ENCODE assay signal across 9 cellular contexts in the genomic region with DNA sequence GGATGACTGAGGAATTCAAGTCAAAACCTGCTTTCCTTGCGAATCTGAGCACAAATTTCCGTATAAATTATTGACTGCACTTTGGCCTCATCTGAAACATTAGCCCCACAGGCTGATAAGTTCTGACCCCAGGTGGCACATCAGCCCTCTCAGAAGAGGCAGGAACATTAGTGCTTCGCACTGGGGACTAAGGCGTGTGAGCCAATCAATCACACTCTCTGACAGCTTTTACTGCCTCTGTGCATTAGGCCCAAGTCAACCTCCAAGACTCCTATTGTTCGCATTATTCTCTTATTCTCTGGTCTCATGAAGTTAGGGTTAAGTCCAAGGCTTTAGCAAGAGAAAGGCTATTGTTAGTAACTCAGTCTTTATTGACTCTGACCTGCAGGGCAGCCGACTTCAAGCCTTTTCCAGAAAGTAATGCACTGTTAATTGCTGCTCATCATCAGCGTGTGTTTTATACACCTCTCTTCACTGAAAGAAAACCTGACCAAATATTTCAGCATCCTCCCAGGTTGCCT.
DNase-seq lines count a peak whose midpoint lies in the region; ATAC-seq and TF ChIP-seq lines count a peak whose summit lies in the region.
"Had no signal": no experiment of that assay in that cellular context is flagged by ENCODE, and none has a peak within 500 bp of the region (broad histone marks: within the 10 kb centered on the region; RNA-seq: fewer than 3 reads in every experiment).

No MANE protein-coding gene starts in this region.

- peak overlapping the region; percentile 41 to 75 (median 47) for H3K27ac ChIP-seq in right lobe of liver

- H3K27me3 Mint-ChIP-seq in WTC11 (ENCODE audit: low read depth) = peaks cover 13% of the 10 kb centered on the region

- intact Hi-C loops in right lobe of liver (cut with DNase I) (loop anchor here in 1 of 2 donors (5.0 kb wide), 1 partner anchor 80 kb away; no protein-coding TSS in a partner anchor), head of caudate nucleus (cut with DNase I) (no loop called here)

- no peak for TF ChIP-seq POLR2A in right lobe of liver (IDR thresholded peaks at IDR 0.05)

- H3K9me3 Mint-ChIP-seq in WTC11 = no peaks in the 10 kb centered on the region

- no peaks in the 10 kb centered on the region for H3K27me3 ChIP-seq in right lobe of liver
- H3K27me3 ChIP-seq: ascending aorta had no signal

- peak overlapping the region; percentile 26 for H3K27ac Mint-ChIP-seq in WTC11

- H3K4me3 Mint-ChIP-seq in WTC11 = peak overlapping the region; percentile 39; the same call in 1 of the 2 replicates

- DNase-seq in ACHN (peak; percentile 56), NCI-H1417 treated with DMSO at 0.1 percent for 48 hours (lab: John Stamatoyannopoulos, UW) (peak; percentile 53), WTC11 (ENCODE audit: low spot score) (no peak), right lobe of liver (no peak), GM19240 (ENCODE audit: insufficient read length, low spot score) (no peak), head of caudate nucleus (no peak), GDM1 (lab: John Stamatoyannopoulos, UW) (no peak)

- in situ Hi-C loops in ACHN (cut with HindIII; ENCODE audit: low pct_ligation_motif_present, low pct_unique_long_range_greater_than_20kb, low sequenced_read_pairs) = no loop called here

- POLR2A ChIA-PET in WTC11 (lab: Charles Lee) = no interaction called here

- WGBS in right lobe of liver (ENCODE audit: insufficient coverage, low coverage, low lambda C conversion rate, missing lambda C conversion rate) = 46% methylated on average over 7 of the region's 7 CpGs

- H3K36me3 ChIP-seq in right lobe of liver = no peaks in the 10 kb centered on the region
- H3K36me3 ChIP-seq: ascending aorta had no signal

- TF ChIP-seq CTCF in WTC11 (IDR thresholded peaks at IDR 0.05) (no peak), right lobe of liver (IDR thresholded peaks at IDR 0.05) (no peak)

- CTCF ChIA-PET in WTC11 (lab: Charles Lee) = no interaction called here

- H3K4me3 ChIP-seq in right lobe of liver = no peak overlapping the region
- H3K4me3 ChIP-seq: ascending aorta had no signal

- H3K36me3 Mint-ChIP-seq in WTC11 = no peaks in the 10 kb centered on the region

- H3K9me3 ChIP-seq in right lobe of liver = no peaks in the 10 kb centered on the region
- H3K9me3 ChIP-seq: ascending aorta had no signal

- peak; percentile 9; the same call in 1 of the 2 replicates for ATAC-seq in WTC11
- peak; percentile 30 to 57 (median 50) for ATAC-seq in right lobe of liver
- no peak for ATAC-seq in SK-N-SH treated with all-trans-retinoic acid at 6 μM for 48 hours

- H3K4me1 Mint-ChIP-seq in WTC11 = peaks cover 88% of the 10 kb centered on the region

- H3K4me1 ChIP-seq in right lobe of liver = peaks cover 0 to 28% (median 13%) of the 10 kb centered on the region in 4 donors

TF ChIP-seq in WTC11, 78 proteins besides CTCF, POLR2A, EP300 and RAD21:
- TF ChIP-seq, protein P1, sequence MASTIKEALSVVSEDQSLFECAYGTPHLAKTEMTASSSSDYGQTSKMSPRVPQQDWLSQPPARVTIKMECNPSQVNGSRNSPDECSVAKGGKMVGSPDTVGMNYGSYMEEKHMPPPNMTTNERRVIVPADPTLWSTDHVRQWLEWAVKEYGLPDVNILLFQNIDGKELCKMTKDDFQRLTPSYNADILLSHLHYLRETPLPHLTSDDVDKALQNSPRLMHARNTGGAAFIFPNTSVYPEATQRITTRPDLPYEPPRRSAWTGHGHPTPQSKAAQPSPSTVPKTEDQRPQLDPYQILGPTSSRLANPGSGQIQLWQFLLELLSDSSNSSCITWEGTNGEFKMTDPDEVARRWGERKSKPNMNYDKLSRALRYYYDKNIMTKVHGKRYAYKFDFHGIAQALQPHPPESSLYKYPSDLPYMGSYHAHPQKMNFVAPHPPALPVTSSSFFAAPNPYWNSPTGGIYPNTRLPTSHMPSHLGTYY (CRISPR knock-in tag; IDR thresholded peaks at IDR 0.05) = no peak
- TF ChIP-seq ETV6 (CRISPR knock-in tag; IDR thresholded peaks at IDR 0.05) = 0 out of 2 replicates have a peak, but pooled peaks have one; percentile 42
- TF ChIP-seq, protein P2, sequence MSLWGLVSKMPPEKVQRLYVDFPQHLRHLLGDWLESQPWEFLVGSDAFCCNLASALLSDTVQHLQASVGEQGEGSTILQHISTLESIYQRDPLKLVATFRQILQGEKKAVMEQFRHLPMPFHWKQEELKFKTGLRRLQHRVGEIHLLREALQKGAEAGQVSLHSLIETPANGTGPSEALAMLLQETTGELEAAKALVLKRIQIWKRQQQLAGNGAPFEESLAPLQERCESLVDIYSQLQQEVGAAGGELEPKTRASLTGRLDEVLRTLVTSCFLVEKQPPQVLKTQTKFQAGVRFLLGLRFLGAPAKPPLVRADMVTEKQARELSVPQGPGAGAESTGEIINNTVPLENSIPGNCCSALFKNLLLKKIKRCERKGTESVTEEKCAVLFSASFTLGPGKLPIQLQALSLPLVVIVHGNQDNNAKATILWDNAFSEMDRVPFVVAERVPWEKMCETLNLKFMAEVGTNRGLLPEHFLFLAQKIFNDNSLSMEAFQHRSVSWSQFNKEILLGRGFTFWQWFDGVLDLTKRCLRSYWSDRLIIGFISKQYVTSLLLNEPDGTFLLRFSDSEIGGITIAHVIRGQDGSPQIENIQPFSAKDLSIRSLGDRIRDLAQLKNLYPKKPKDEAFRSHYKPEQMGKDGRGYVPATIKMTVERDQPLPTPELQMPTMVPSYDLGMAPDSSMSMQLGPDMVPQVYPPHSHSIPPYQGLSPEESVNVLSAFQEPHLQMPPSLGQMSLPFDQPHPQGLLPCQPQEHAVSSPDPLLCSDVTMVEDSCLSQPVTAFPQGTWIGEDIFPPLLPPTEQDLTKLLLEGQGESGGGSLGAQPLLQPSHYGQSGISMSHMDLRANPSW (CRISPR knock-in tag; conservative IDR thresholded peaks at IDR 0.05; ENCODE audit: low read depth) = no peak

TF ChIP-seq in SK-N-SH treated with all-trans-retinoic acid at 6 μM for 48 hours, 23 proteins besides CTCF, POLR2A, EP300 and RAD21:
- TF ChIP-seq ZFP3 (CRISPR knock-in tag; IDR thresholded peaks at IDR 0.05) (no peak), ISL1 (CRISPR knock-in tag; IDR thresholded peaks at IDR 0.05) (no peak), TCF4 (CRISPR knock-in tag; IDR thresholded peaks at IDR 0.05; ENCODE audit: borderline replicate concordance) (no peak), SNAI2 (CRISPR knock-in tag; IDR thresholded peaks at IDR 0.05) (no peak), CSDC2 (CRISPR knock-in tag; IDR thresholded peaks at IDR 0.05) (no peak)
- TF ChIP-seq, protein P3, sequence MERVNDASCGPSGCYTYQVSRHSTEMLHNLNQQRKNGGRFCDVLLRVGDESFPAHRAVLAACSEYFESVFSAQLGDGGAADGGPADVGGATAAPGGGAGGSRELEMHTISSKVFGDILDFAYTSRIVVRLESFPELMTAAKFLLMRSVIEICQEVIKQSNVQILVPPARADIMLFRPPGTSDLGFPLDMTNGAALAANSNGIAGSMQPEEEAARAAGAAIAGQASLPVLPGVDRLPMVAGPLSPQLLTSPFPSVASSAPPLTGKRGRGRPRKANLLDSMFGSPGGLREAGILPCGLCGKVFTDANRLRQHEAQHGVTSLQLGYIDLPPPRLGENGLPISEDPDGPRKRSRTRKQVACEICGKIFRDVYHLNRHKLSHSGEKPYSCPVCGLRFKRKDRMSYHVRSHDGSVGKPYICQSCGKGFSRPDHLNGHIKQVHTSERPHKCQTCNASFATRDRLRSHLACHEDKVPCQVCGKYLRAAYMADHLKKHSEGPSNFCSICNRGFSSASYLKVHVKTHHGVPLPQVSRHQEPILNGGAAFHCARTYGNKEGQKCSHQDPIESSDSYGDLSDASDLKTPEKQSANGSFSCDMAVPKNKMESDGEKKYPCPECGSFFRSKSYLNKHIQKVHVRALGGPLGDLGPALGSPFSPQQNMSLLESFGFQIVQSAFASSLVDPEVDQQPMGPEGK (CRISPR knock-in tag; IDR thresholded peaks at IDR 0.05; ENCODE audit: borderline replicate concordance) = no peak

Comparison
In these comparisons a context has a peak if more than half of its experiments do, and no peak if none do; other contexts are left out.
1. DNase-seq: peak in ACHN (single experiment) and NCI-H1417 treated with DMSO at 0.1 percent for 48 hours (single experiment); none in WTC11 (single experiment), right lobe of liver (0 of 3), GM19240 (single experiment), head of caudate nucleus (0 of 42) and GDM1 (single experiment).